In the genomic region with DNA sequence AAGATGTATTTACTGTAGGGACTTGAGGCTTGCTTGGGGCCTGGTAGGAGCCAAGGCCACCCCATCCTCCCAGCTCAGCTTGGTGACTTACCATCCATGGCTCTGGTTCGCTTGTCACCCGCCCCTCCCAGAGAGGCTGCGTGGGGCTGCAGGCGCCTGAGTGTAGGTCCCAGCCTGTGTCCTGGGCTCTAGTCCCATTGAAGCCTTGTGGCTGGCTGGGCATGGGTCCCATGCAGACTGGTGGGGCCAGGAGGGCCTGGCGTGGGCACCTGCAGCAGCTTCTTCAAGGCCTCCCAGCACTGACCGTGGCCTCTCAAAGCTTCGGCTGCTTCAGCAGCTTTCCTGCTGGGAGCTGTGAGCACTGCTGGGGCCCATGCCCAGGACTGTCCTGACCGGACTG, we compare ENCODE assay signal across 17 cellular contexts.
DNase-seq lines count a peak whose midpoint lies in the region; ATAC-seq and TF ChIP-seq lines count a peak whose summit lies in the region.
"Had no signal": no experiment of that assay in that cellular context is flagged by ENCODE, and none has a peak within 500 bp of the region (broad histone marks: within the 10 kb centered on the region; RNA-seq: fewer than 3 reads in every experiment).

No MANE protein-coding gene starts in this region.

- H2AFZ ChIP-seq in neuronal stem cell (ENCODE audit: low read length), result no peak overlapping the region

- 85 to 96% (median 91%) methylated on average over 2 to 8 of the region's 8 CpGs for WGBS in heart left ventricle, 4 donors
- WGBS in neuronal stem cell (ENCODE audit: extremely low coverage in 2 of 2, insufficient read length in 2 of 2, insufficient replicate concordance in 1 of 2), 2 donors, result no CpG with 5 or more reads among the region's 8 CpGs
- 92 to 95% (median 92%) methylated on average over 4 to 8 of the region's 8 CpGs; no CpG with 5 or more reads in 1 of the 5 donors for WGBS in spleen, 5 donors

- peaks cover 2% of the 10 kb centered on the region for H3K79me1 ChIP-seq in neuronal stem cell (ENCODE audit: low read depth, low read length)

- H2BK120ac ChIP-seq in neuronal stem cell (ENCODE audit: low read depth, low read length), result no peak overlapping the region

- H2BK12ac ChIP-seq in neuronal stem cell (ENCODE audit: low read length), result peak overlapping the region; percentile 30

- H3K27me3 ChIP-seq in heart left ventricle, result no peaks in the 10 kb centered on the region
- no peaks in the 10 kb centered on the region for H3K27me3 ChIP-seq in neuronal stem cell (ENCODE audit: control insufficient read depth in 3 of 3, insufficient read depth in 3 of 3, low read depth in 1 of 3, low read length in 3 of 3)
- no peaks in the 10 kb centered on the region for H3K27me3 ChIP-seq in spleen (replicated peaks in 1 of 7)
- H3K27me3 ChIP-seq: BLaER1 had no signal

- H4K8ac ChIP-seq in neuronal stem cell (ENCODE audit: low read depth, low read length), result no peak overlapping the region

- peak overlapping the region; percentile 53 for H3K23ac ChIP-seq in neuronal stem cell (ENCODE audit: low read depth, low read length, poor library complexity)

- no peak overlapping the region for H3K9ac ChIP-seq in neuronal stem cell (ENCODE audit: low read depth, low read length, poor library complexity)
- H3K9ac ChIP-seq: BLaER1 had no signal

- H3K18ac ChIP-seq in neuronal stem cell (ENCODE audit: low read length), result no peak overlapping the region

- H4K91ac ChIP-seq in neuronal stem cell (ENCODE audit: low read depth, low read length, poor library complexity), result no peak overlapping the region

- H3K9me3 ChIP-seq in heart left ventricle (peaks cover 0 to under 1% (median 0%) of the 10 kb centered on the region in 12 donors), neuronal stem cell (replicated peaks in 1 of 2; ENCODE audit: control insufficient read depth in 2 of 2, insufficient read depth in 1 of 2, low read depth in 1 of 2, low read length in 2 of 2) (no peaks in the 10 kb centered on the region), spleen (no peaks in the 10 kb centered on the region)
- H3K9me3 ChIP-seq: Caco-2 had no signal

- H2BK15ac ChIP-seq in neuronal stem cell (ENCODE audit: low read length), result no peak overlapping the region

- H3K4ac ChIP-seq in neuronal stem cell (ENCODE audit: low read length), result no peak overlapping the region

- H3K4me3 ChIP-seq in heart left ventricle (no peak overlapping the region), neuronal stem cell (ENCODE audit: low read length in 2 of 2) (no peak overlapping the region), spleen (no peak overlapping the region)
- H3K4me3 ChIP-seq: BLaER1 had no signal

- ATAC-seq in heart left ventricle, result no peak

- H3K27ac ChIP-seq in heart left ventricle, result no peak overlapping the region
- H3K27ac ChIP-seq in neuronal stem cell (replicated peaks; ENCODE audit: low read length), result no peak overlapping the region
- no peak overlapping the region for H3K27ac ChIP-seq in spleen
- H3K27ac ChIP-seq: BLaER1 had no signal

- TF ChIP-seq POLR2A in heart left ventricle (IDR thresholded peaks at IDR 0.05) (no peak), spleen (IDR thresholded peaks at IDR 0.05) (no peak)

- intact Hi-C loops in cardiac septum (cut with DNase I) (loop anchor here (10.0 kb wide), 1 partner anchor 109 kb away; no protein-coding TSS in a partner anchor), heart left ventricle (cut with DNase I) (loop anchor here in 5 of 10 donors (5.0 to 10.0 kb wide), 4 partner anchors 132 to 469 kb away; a partner anchor contains a TSS), spleen (cut with DNase I; ENCODE audit: low total_unique reads) (no loop called here)

- H3K4me2 ChIP-seq in neuronal stem cell (ENCODE audit: insufficient read depth, low read length, poor library complexity, severe bottlenecking), result no peak overlapping the region

- peak; percentile 41 for DNase-seq in cardiac septum (ENCODE audit: low spot score)
- DNase-seq in heart left ventricle, result no peak
- no peak for DNase-seq in neuronal stem cell (ENCODE audit: low spot score)
- peak; percentile 56 for DNase-seq in spleen
- DNase-seq in NAMALWA (ENCODE audit: low spot score), result no peak
- no peak for DNase-seq in DMS 273 treated with DMSO at 0.1 percent for 48 hours (lab: John Stamatoyannopoulos, UW)
- no peak for DNase-seq in HT-29 (ENCODE audit: low spot score)
- DNase-seq: 8988T; AML-193; Caco-2; CD8-positive, alpha-beta memory T cell; DMS53; GF-D8; HCEC 1CT; HFFc6; IMR-90 had no signal

- TF ChIP-seq CTCF in heart left ventricle (IDR thresholded peaks at IDR 0.05) (no peak), spleen (IDR thresholded peaks at IDR 0.05 in 8 of 11, conservative IDR thresholded peaks at IDR 0.05 in 3 of 11) (no peak)

- no peak overlapping the region for H3K14ac ChIP-seq in neuronal stem cell (ENCODE audit: low read length)

- no peak overlapping the region for H2AK5ac ChIP-seq in neuronal stem cell (ENCODE audit: low read depth, low read length)

- H3K36me3 ChIP-seq in heart left ventricle (peaks cover 0 to 57% (median 21%) of the 10 kb centered on the region in 9 donors), neuronal stem cell (replicated peaks in 1 of 2; ENCODE audit: control insufficient read depth in 2 of 2, insufficient read depth in 2 of 2, low read length in 2 of 2) (peaks cover 2 to 4% of the 10 kb centered on the region in 2 donors), spleen (peaks cover 0 to 94% (median 32%) of the 10 kb centered on the region in 6 donors)

- H3K4me1 ChIP-seq in heart left ventricle, result peaks cover 0 to 9% (median 0%) of the 10 kb centered on the region in 12 donors
- no peaks in the 10 kb centered on the region for H3K4me1 ChIP-seq in neuronal stem cell (ENCODE audit: control insufficient read depth in 2 of 2, insufficient read depth in 1 of 2, low read depth in 1 of 2, low read length in 2 of 2)
- peaks cover 0 to 22% (median 14%) of the 10 kb centered on the region in 6 donors for H3K4me1 ChIP-seq in spleen
- H3K4me1 ChIP-seq: Caco-2 had no signal

- H2BK5ac ChIP-seq in neuronal stem cell (ENCODE audit: low read length), result no peak overlapping the region

Comparison
In these comparisons a context has a peak if more than half of its experiments do, and no peak if none do; other contexts are left out.
1. DNase-seq: peak in cardiac septum (single experiment) and spleen (single experiment); none in heart left ventricle (0 of 5), neuronal stem cell (single experiment), NAMALWA (single experiment), DMS 273 treated with DMSO at 0.1 percent for 48 hours (single experiment) and HT-29 (single experiment).